ENCODE assay signal across 22 cellular contexts in genomic region chr3:134685881-134686802, GRCh38. TPM values are rescaled to one million over a fixed set of nuclear protein-coding genes. Genes with fewer than 3 reads are reported as not detected.
DNase-seq lines count a peak whose midpoint lies in the region; ATAC-seq, FAIRE-seq and TF ChIP-seq lines count a peak whose summit lies in the region.
"Had no signal": no experiment of that assay in that cellular context is flagged by ENCODE, and none has a peak within 500 bp of the region (broad histone marks: within the 10 kb centered on the region; RNA-seq: fewer than 3 reads in every experiment).

No MANE protein-coding gene starts in this region.

- dilution Hi-C loops in mammary epithelial cell (cut with HindIII; ENCODE audit: low sequenced_read_pairs) = no loop called here

- H3K79me2 ChIP-seq in mammary epithelial cell (ENCODE audit: insufficient read depth, low read length) = no peaks in the 10 kb centered on the region

- in situ Hi-C loops in mammary epithelial cell (cut with MboI; ENCODE audit: low sequenced_read_pairs in 2 of 2) (no loop called here), brain microvascular endothelial cell (cut with HindIII; ENCODE audit: low pct_ligation_motif_present, low sequenced_read_pairs) (no loop called here)

- no peaks in the 10 kb centered on the region for H3K4me1 ChIP-seq in mammary epithelial cell (ENCODE audit: insufficient read depth, low read length)
- H3K4me1 ChIP-seq: tibial artery had no signal

- no peaks in the 10 kb centered on the region for H3K9me3 ChIP-seq in mammary epithelial cell (replicated peaks; ENCODE audit: insufficient read depth, low read length)
- H3K9me3 ChIP-seq: gastroesophageal sphincter, tibial artery had no signal

- H3K27ac Mint-ChIP-seq in MCF 10A (ENCODE audit: low read depth, unreplicated experiment) = no peak overlapping the region
- H3K27ac Mint-ChIP-seq in natural killer cell = no peak overlapping the region
- H3K27ac Mint-ChIP-seq: activated naive CD4-positive, alpha-beta T cell treated with anti-CD3 and anti-CD28 coated beads, Interleukin-2, amount 50 U/mL, for 24 hours had no signal

- H3K9ac ChIP-seq in mammary epithelial cell (ENCODE audit: insufficient read depth, low read length) = no peak overlapping the region

- no peak for TF ChIP-seq CTCF in MCF 10A (IDR thresholded peaks at IDR 0.05; ENCODE audit: unreplicated experiment)
- no peak for TF ChIP-seq CTCF in mammary epithelial cell (conservative IDR thresholded peaks at IDR 0.05 in 1 of 2, IDR thresholded peaks at IDR 0.05 in 1 of 2; ENCODE audit: extremely low read depth in 1 of 2, insufficient read depth in 1 of 2, low read depth in 1 of 2, low read length in 2 of 2)
- no peak for TF ChIP-seq CTCF in brain microvascular endothelial cell (IDR thresholded peaks at IDR 0.05; ENCODE audit: low read depth, low read length, missing control alignments)
- TF ChIP-seq CTCF in natural killer cell (IDR thresholded peaks at IDR 0.05) = no peak
- TF ChIP-seq CTCF in D721Med (IDR thresholded peaks at IDR 0.05; ENCODE audit: insufficient read depth, missing control alignments) = no peak

- H3K9me3 Mint-ChIP-seq in MCF 10A (ENCODE audit: unreplicated experiment) (no peaks in the 10 kb centered on the region), natural killer cell (no peaks in the 10 kb centered on the region)
- H3K9me3 Mint-ChIP-seq: activated naive CD4-positive, alpha-beta T cell treated with anti-CD3 and anti-CD28 coated beads, Interleukin-2, amount 50 U/mL, for 24 hours had no signal

- no peak overlapping the region for H3K4me2 ChIP-seq in mammary epithelial cell (ENCODE audit: insufficient read depth, low read depth, low read length)

- BruUV-seq in MCF 10A (replicated peaks; lab: Mats Ljungman, UMichigan) (no TSS peak), mammary epithelial cell (replicated peaks; lab: Mats Ljungman, UMichigan) (no TSS peak)

- CTCF ChIA-PET in MCF 10A (lab: Yijun Ruan, JAX) (interaction anchor here (0.6 to 1.7 kb wide), 2 partner anchors 27 to 69 kb away, joined by 3 to 4 read pairs; no protein-coding TSS in a partner anchor), mammary epithelial cell (lab: Charles Lee; ENCODE audit: low non-redundant PET) (no interaction called here)

- H3K27ac ChIP-seq in mammary epithelial cell (ENCODE audit: insufficient read depth, low read depth, low read length) = no peak overlapping the region
- H3K27ac ChIP-seq in brain microvascular endothelial cell = peak overlapping the region; percentile 56
- H3K27ac ChIP-seq: 22Rv1, cardiac muscle cell, gastroesophageal sphincter, tibial artery had no signal

- H3K4me3 ChIP-seq in mammary epithelial cell (replicated peaks in 1 of 3; ENCODE audit: insufficient read depth in 1 of 3, low read depth in 2 of 3, low read length in 3 of 3) = no peak overlapping the region
- H3K4me3 ChIP-seq in brain microvascular endothelial cell (ENCODE audit: low read depth, low read length) = no peak overlapping the region
- H3K4me3 ChIP-seq: cardiac muscle cell, gastroesophageal sphincter, tibial artery had no signal

- H3K36me3 Mint-ChIP-seq in MCF 10A (ENCODE audit: insufficient read depth, unreplicated experiment) (no peaks in the 10 kb centered on the region), natural killer cell (no peaks in the 10 kb centered on the region)
- H3K36me3 Mint-ChIP-seq: activated naive CD4-positive, alpha-beta T cell treated with anti-CD3 and anti-CD28 coated beads, Interleukin-2, amount 50 U/mL, for 24 hours had no signal

- H3K36me3 ChIP-seq in mammary epithelial cell (ENCODE audit: insufficient read depth, low read length) (no peaks in the 10 kb centered on the region), brain microvascular endothelial cell (replicated peaks) (no peaks in the 10 kb centered on the region)
- H3K36me3 ChIP-seq: cardiac muscle cell, gastroesophageal sphincter, tibial artery had no signal

- DNase-seq in MCF 10A (ENCODE audit: unreplicated experiment) = peak; percentile 13
- DNase-seq in mammary epithelial cell = no peak
- peak; percentile 85 for DNase-seq in brain microvascular endothelial cell
- DNase-seq in kidney glomerular epithelial cell (lab: John Stamatoyannopoulos, UW) = peak; percentile 26
- DNase-seq in activated effector memory CD4-positive, alpha-beta T cell treated with Interleukin-2 at 50 U/mL for 16 hours = no peak
- DNase-seq in natural killer cell = no peak
- no peak for DNase-seq in D721Med (ENCODE audit: insufficient read length, low spot score)
- DNase-seq: activated CD4-positive, alpha-beta T cell treated with anti-CD3 and anti-CD28 coated beads for 48 hours; effector CD8-positive, alpha-beta T cell; GDM1; NCI-H1436; nucleus accumbens; stimulated activated CD4-positive, alpha-beta T cell treated with anti-CD3 and anti-CD28 coated beads, Interleukin-4, amount 100 ng/mL, for 24 hours; T1000; tibial artery had no signal

- ATAC-seq in natural killer cell (no peak), HG03521 (IDR thresholded peaks at IDR 0.05; ENCODE audit: unreplicated experiment) (no peak)
- ATAC-seq: gastroesophageal sphincter, sciatic nerve had no signal

- intact Hi-C loops in MCF 10A (cut with micrococcal nuclease) = no loop called here
- intact Hi-C loops in mammary epithelial cell (cut with micrococcal nuclease) = loop anchor here (10.0 kb wide), 1 partner anchor 1329 kb away; no protein-coding TSS in a partner anchor
- intact Hi-C loops in natural killer cell (cut with micrococcal nuclease) = no loop called here

- POLR2A ChIA-PET in MCF 10A (lab: Yijun Ruan, JAX) = no interaction called here

- no peaks in the 10 kb centered on the region for H3K27me3 ChIP-seq in mammary epithelial cell (ENCODE audit: insufficient read depth, low read length)
- H3K27me3 ChIP-seq in brain microvascular endothelial cell (replicated peaks) = no peaks in the 10 kb centered on the region
- H3K27me3 ChIP-seq: gastroesophageal sphincter, tibial artery had no signal

- no peaks in the 10 kb centered on the region for H3K4me1 Mint-ChIP-seq in MCF 10A (ENCODE audit: insufficient read depth, unreplicated experiment)
- no peaks in the 10 kb centered on the region for H3K4me1 Mint-ChIP-seq in natural killer cell
- H3K4me1 Mint-ChIP-seq: activated naive CD4-positive, alpha-beta T cell treated with anti-CD3 and anti-CD28 coated beads, Interleukin-2, amount 50 U/mL, for 24 hours had no signal

- H3K27me3 Mint-ChIP-seq in MCF 10A (ENCODE audit: insufficient read depth, unreplicated experiment) (peaks cover 12% of the 10 kb centered on the region), natural killer cell (ENCODE audit: low read depth in 2 of 2) (peaks cover 0 to 5% of the 10 kb centered on the region in 2 donors)
- H3K27me3 Mint-ChIP-seq: activated naive CD4-positive, alpha-beta T cell treated with anti-CD3 and anti-CD28 coated beads, Interleukin-2, amount 50 U/mL, for 24 hours had no signal

- no peak overlapping the region for H3K4me3 Mint-ChIP-seq in MCF 10A (ENCODE audit: unreplicated experiment)
- no peak overlapping the region for H3K4me3 Mint-ChIP-seq in natural killer cell
- H3K4me3 Mint-ChIP-seq: activated naive CD4-positive, alpha-beta T cell treated with anti-CD3 and anti-CD28 coated beads, Interleukin-2, amount 50 U/mL, for 24 hours had no signal

- H4K20me1 ChIP-seq in mammary epithelial cell (ENCODE audit: insufficient read depth, low read length) = no peaks in the 10 kb centered on the region

- FAIRE-seq in D721Med (lab: Jason Lieb, UNC) = no peak

- WGBS in mammary epithelial cell (ENCODE audit: low coverage, missing lambda C conversion rate) = 43% methylated on average over 7 of the region's 8 CpGs

- no peak overlapping the region for H2AFZ ChIP-seq in mammary epithelial cell (ENCODE audit: low read depth, low read length)

RNA-seq across cellular contexts. Expression of gene KY, which starts 35.3 kb away (rescaled TPM):
- not detected in 2 replicates for total RNA-seq in MCF 10A (2022)
- under 1 TPM in 1 of 2 donors, not detected in 1; 0.33 TPM for total RNA-seq in mammary epithelial cell
- polyA plus RNA-seq in mammary epithelial cell = 0.03 TPM
- not detected for polyA minus RNA-seq in mammary epithelial cell
- total RNA-seq in natural killer cell = under 1 TPM in 1 of 3 donors, not detected in 2; 0.15 TPM
- total RNA-seq: mesenteric fat pad had no signal

Comparison
In these comparisons a context has a peak if more than half of its experiments do, and no peak if none do; other contexts are left out.
1. DNase-seq: peak in MCF 10A (single experiment), brain microvascular endothelial cell (single experiment) and kidney glomerular epithelial cell (single experiment); none in mammary epithelial cell (single experiment), activated effector memory CD4-positive, alpha-beta T cell treated with Interleukin-2 at 50 U/mL for 16 hours (single experiment), natural killer cell (single experiment) and D721Med (single experiment).